8 cellular contexts compared by ENCODE assay signal in genomic region chr20:53622247-53623114, GRCh38. TPM values are rescaled to one million over a fixed set of nuclear protein-coding genes. Genes with fewer than 3 reads are reported as not detected.
DNase-seq lines count a peak whose midpoint lies in the region; ATAC-seq and TF ChIP-seq lines count a peak whose summit lies in the region.

No MANE protein-coding gene starts in this region.

- POLR2A ChIA-PET in CD4-positive, alpha-beta memory T cell (lab: Charles Lee; ENCODE audit: partially characterized antibody) = interaction anchor here (0.9 to 8.0 kb wide), 23 partner anchors 7 to 313 kb away, joined by 3 to 136 read pairs (median 4); partner anchors contain the start of gene ZNF217

- no peak overlapping the region for H3K4me3 ChIP-seq in CD4-positive, alpha-beta memory T cell (ENCODE audit: low read length in 2 of 2)
- no peak overlapping the region for H3K4me3 ChIP-seq in adrenal gland
- no peak overlapping the region for H3K4me3 ChIP-seq in liver (ENCODE audit: low read depth in 1 of 3, low read length in 3 of 3)
- no peak overlapping the region for H3K4me3 ChIP-seq in transverse colon

- no peaks in the 10 kb centered on the region for H3K36me3 ChIP-seq in CD4-positive, alpha-beta memory T cell (ENCODE audit: insufficient read depth, low read length)
- H3K36me3 ChIP-seq in KOPT-K1 (ENCODE audit: insufficient read depth, low read length) = no peaks in the 10 kb centered on the region
- H3K36me3 ChIP-seq in adrenal gland (replicated peaks in 1 of 2) = no peaks in the 10 kb centered on the region
- H3K36me3 ChIP-seq in liver (ENCODE audit: control insufficient read depth in 4 of 4, insufficient read depth in 3 of 4, low read depth in 1 of 4, low read length in 3 of 4) = no peaks in the 10 kb centered on the region
- H3K36me3 ChIP-seq in transverse colon = no peaks in the 10 kb centered on the region

- H3K27ac ChIP-seq in CD4-positive, alpha-beta memory T cell (ENCODE audit: low read depth, low read length) = peak overlapping the region; percentile 58
- H3K27ac ChIP-seq in KOPT-K1 (ENCODE audit: low read depth, low read length, poor library complexity, severe bottlenecking) (peak overlapping the region; percentile 95), adrenal gland (peak overlapping the region; percentile 82 to 97 (median 95)), liver (ENCODE audit: low read depth in 1 of 2, low read length in 2 of 2) (peak overlapping the region; percentile 91 to 96), transverse colon (peak overlapping the region; percentile 89 to 96 (median 93))

- CTCF ChIA-PET in CD4-positive, alpha-beta memory T cell (lab: Charles Lee; ENCODE audit: partially characterized antibody) = interaction anchor here (0.8 to 5.1 kb wide), 22 partner anchors 8 to 317 kb away, joined by 3 to 39 read pairs (median 4); no protein-coding TSS in a partner anchor

- H3K4me1 Mint-ChIP-seq in CD4-positive, alpha-beta memory T cell = peaks cover 29 to 38% (median 35%) of the 10 kb centered on the region in 4 donors

- peak overlapping the region; percentile 89 to 90 for H3K9ac ChIP-seq in liver (ENCODE audit: low read depth in 1 of 2, low read length in 2 of 2)

- TF ChIP-seq RAD21 in liver (IDR thresholded peaks at IDR 0.05) = peak in 1 of 2 donors; percentile 28

- H3K27me3 Mint-ChIP-seq in CD4-positive, alpha-beta memory T cell = no peaks in the 10 kb centered on the region

- TF ChIP-seq CTCF in adrenal gland (IDR thresholded peaks at IDR 0.05) (no peak), liver (IDR thresholded peaks at IDR 0.05; ENCODE audit: low read depth, low read length, missing input control) (no peak), transverse colon (IDR thresholded peaks at IDR 0.05) (no peak)

- no peaks in the 10 kb centered on the region for H3K9me3 ChIP-seq in CD4-positive, alpha-beta memory T cell (ENCODE audit: control insufficient read depth in 1 of 2, low read length in 2 of 2)
- H3K9me3 ChIP-seq in KOPT-K1 (ENCODE audit: insufficient read depth, low read length, poor library complexity, severe bottlenecking) (no peaks in the 10 kb centered on the region), adrenal gland (replicated peaks in 1 of 3) (no peaks in the 10 kb centered on the region), liver (ENCODE audit: control insufficient read depth in 4 of 4, low read length in 3 of 4) (no peaks in the 10 kb centered on the region), transverse colon (no peaks in the 10 kb centered on the region)

- H3K4me3 Mint-ChIP-seq in CD4-positive, alpha-beta memory T cell = peak overlapping the region; percentile 82 to 90 (median 88)

- TF ChIP-seq POLR2A in adrenal gland (IDR thresholded peaks at IDR 0.05) (no peak), transverse colon (IDR thresholded peaks at IDR 0.05) (no peak)

- no peak for TF ChIP-seq EP300 in transverse colon (IDR thresholded peaks at IDR 0.05; ENCODE audit: low read depth)

- H3K4me1 ChIP-seq in CD4-positive, alpha-beta memory T cell (ENCODE audit: insufficient read depth, low read length) = peaks cover 37% of the 10 kb centered on the region
- H3K4me1 ChIP-seq in adrenal gland (replicated peaks in 1 of 2) = peaks cover 28 to 48% of the 10 kb centered on the region in 2 donors
- H3K4me1 ChIP-seq in liver (ENCODE audit: control insufficient read depth in 4 of 4, insufficient read depth in 4 of 4, low read length in 3 of 4) = peaks cover 5 to 24% (median 17%) of the 10 kb centered on the region in 4 donors
- peaks cover 20 to 48% (median 28%) of the 10 kb centered on the region in 4 donors for H3K4me1 ChIP-seq in transverse colon

- H3K36me3 Mint-ChIP-seq in CD4-positive, alpha-beta memory T cell = no peaks in the 10 kb centered on the region

- WGBS in adrenal gland, 4 donors = 38 to 50% (median 43%) methylated on average over 7 of the region's 7 CpGs
- WGBS in liver = 32% methylated on average over 7 of the region's 7 CpGs
- WGBS in transverse colon (ENCODE audit: low coverage in 1 of 2), 2 donors = 29 to 36% methylated on average over 4 to 7 of the region's 7 CpGs

- no peaks in the 10 kb centered on the region for H3K27me3 ChIP-seq in CD4-positive, alpha-beta memory T cell (ENCODE audit: insufficient read depth, low read length)
- no peaks in the 10 kb centered on the region for H3K27me3 ChIP-seq in adrenal gland
- H3K27me3 ChIP-seq in liver (ENCODE audit: control insufficient read depth in 4 of 4, insufficient read depth in 4 of 4, low read length in 3 of 4) = no peaks in the 10 kb centered on the region
- no peaks in the 10 kb centered on the region for H3K27me3 ChIP-seq in transverse colon

- H3K27ac Mint-ChIP-seq in CD4-positive, alpha-beta memory T cell = peak overlapping the region; percentile 88 to 97 (median 95)

- in situ Hi-C loops in transverse colon (cut with MboI; ENCODE audit: low pct_ligation_motif_present in 1 of 4, low pct_unique_long_range_greater_than_20kb in 1 of 4, low sequenced_read_pairs in 3 of 4) = no loop called here

- no peak for DNase-seq in CD4-positive, alpha-beta memory T cell
- DNase-seq in adrenal gland = no peak
- DNase-seq in transverse colon = no peak
- no peak for DNase-seq in dedifferentiated amniotic fluid mesenchymal stem cell (ENCODE audit: extremely low spot score)
- no peak for DNase-seq in Ammon's horn (ENCODE audit: low spot score)

- intact Hi-C loops in CD4-positive, alpha-beta memory T cell (cut with micrococcal nuclease) = loop anchor here (1.0 to 5.0 kb wide), 3 partner anchors 9 to 40 kb away; no protein-coding TSS in a partner anchor
- intact Hi-C loops in adrenal gland (cut with DNase I) (no loop called here), transverse colon (cut with DNase I; ENCODE audit: low total_unique reads) (no loop called here)

- no peaks in the 10 kb centered on the region for H3K9me3 Mint-ChIP-seq in CD4-positive, alpha-beta memory T cell

- ATAC-seq in HG03135 (IDR thresholded peaks at IDR 0.05; ENCODE audit: unreplicated experiment) = no peak

TF ChIP-seq in liver, 16 proteins besides CTCF, POLR2A, EP300 and RAD21 (continues in another document):
- no peak for TF ChIP-seq EGR1 (IDR thresholded peaks at IDR 0.05; ENCODE audit: low read depth in 2 of 2)
- TF ChIP-seq FOXA1 (IDR thresholded peaks at IDR 0.05) = no peak
- TF ChIP-seq SP1 (IDR thresholded peaks at IDR 0.05) = peak; percentile 43
- TF ChIP-seq TAF1 (conservative IDR thresholded peaks at IDR 0.05) = no peak
- TF ChIP-seq HNF4A (conservative IDR thresholded peaks at IDR 0.05) = peak; percentile 46 to 69
- TF ChIP-seq NR2F2 (IDR thresholded peaks at IDR 0.05) = no peak
- TF ChIP-seq REST (IDR thresholded peaks at IDR 0.05) = no peak
- TF ChIP-seq MAX (IDR thresholded peaks at IDR 0.05) = no peak
- no peak for TF ChIP-seq FOXA2 (IDR thresholded peaks at IDR 0.05)
- TF ChIP-seq GABPA (IDR thresholded peaks at IDR 0.05 in 1 of 2, conservative IDR thresholded peaks at IDR 0.05 in 1 of 2) = no peak
- TF ChIP-seq ZBTB33 (IDR thresholded peaks at IDR 0.05) = no peak

RNA-seq across cellular contexts. Expression of gene ZNF217, which starts 28.8 kb away (rescaled TPM):
- 100 to 1,000 TPM; 100 to 111 TPM for total RNA-seq in CD4-positive, alpha-beta memory T cell
- polyA plus RNA-seq in CD4-positive, alpha-beta memory T cell = 10 to 100 TPM; 11.6 to 28.6 TPM
- total RNA-seq in adrenal gland (10 to 100 TPM in 7 of 8 donors, 1 to 10 TPM in 1; 9.9 to 23.4 (median 13.7) TPM), liver (10 to 100 TPM; 14.9 to 16.3 TPM), transverse colon (10 to 100 TPM; 28.9 to 82.6 (median 46.0) TPM)
- polyA plus RNA-seq in adrenal gland (1 to 10 TPM; 3.5 to 5.5 (median 4.3) TPM), liver (1 to 10 TPM; 4.2 to 7.6 TPM)
